9 cellular contexts compared by ENCODE assay signal in genomic region chrX:102835504-102836146, GRCh38.
DNase-seq lines count a peak whose midpoint lies in the region; ATAC-seq and TF ChIP-seq lines count a peak whose summit lies in the region.
"Had no signal": no experiment of that assay in that cellular context is flagged by ENCODE, and none has a peak within 500 bp of the region (broad histone marks: within the 10 kb centered on the region; RNA-seq: fewer than 3 reads in every experiment).

No MANE protein-coding gene starts in this region.

- H3K27me3 ChIP-seq in left lung, result no peaks in the 10 kb centered on the region

- intact Hi-C loops in activated CD8-positive, alpha-beta T cell treated with anti-CD3 and anti-CD28 coated beads for 36 hours (cut with micrococcal nuclease), result no loop called here
- intact Hi-C loops in left lung (cut with DNase I), result no loop called here

- H3K9me3 ChIP-seq in left lung, result no peaks in the 10 kb centered on the region

- H3K27ac Mint-ChIP-seq in activated CD8-positive, alpha-beta T cell treated with anti-CD3 and anti-CD28 coated beads for 36 hours, result no peak overlapping the region
- H3K27ac Mint-ChIP-seq: natural killer cell had no signal

- H3K36me3 ChIP-seq in left lung, result no peaks in the 10 kb centered on the region

- H3K27me3 Mint-ChIP-seq in activated CD8-positive, alpha-beta T cell treated with anti-CD3 and anti-CD28 coated beads for 36 hours, result no peaks in the 10 kb centered on the region

- H3K4me3 ChIP-seq in left lung, result no peak overlapping the region

- POLR2A ChIA-PET in activated CD8-positive, alpha-beta T cell treated with anti-CD3 and anti-CD28 coated beads for 36 hours (lab: Charles Lee), result no interaction called here

- H3K36me3 Mint-ChIP-seq in activated CD8-positive, alpha-beta T cell treated with anti-CD3 and anti-CD28 coated beads for 36 hours (ENCODE audit: low read depth), result peaks cover 6% of the 10 kb centered on the region
- H3K36me3 Mint-ChIP-seq: natural killer cell had no signal

- H3K4me1 ChIP-seq in left lung, result no peaks in the 10 kb centered on the region

- H3K27ac ChIP-seq in left lung, result no peak overlapping the region

- TF ChIP-seq CTCF in activated CD8-positive, alpha-beta T cell treated with anti-CD3 and anti-CD28 coated beads for 36 hours (IDR thresholded peaks at IDR 0.05), result no peak
- TF ChIP-seq CTCF in left lung (IDR thresholded peaks at IDR 0.05), result peak; percentile 20 to 33

- peak; percentile 18 for DNase-seq in NCI-H2107 treated with DMSO at 0.1 percent for 48 hours (lab: John Stamatoyannopoulos, UW; ENCODE audit: unreplicated experiment)
- DNase-seq in NCI-H2107 (lab: John Stamatoyannopoulos, UW), result no peak
- DNase-seq in activated CD8-positive, alpha-beta T cell treated with anti-CD3 and anti-CD28 coated beads for 36 hours, result peak; percentile 16
- DNase-seq in left lung, result no peak
- no peak for DNase-seq in A172 (ENCODE audit: low spot score)
- no peak for DNase-seq in LoVo (ENCODE audit: low spot score)
- DNase-seq: natural killer cell had no signal

- H3K4me1 Mint-ChIP-seq in activated CD8-positive, alpha-beta T cell treated with anti-CD3 and anti-CD28 coated beads for 36 hours (ENCODE audit: low read depth), result no peaks in the 10 kb centered on the region
- H3K4me1 Mint-ChIP-seq: natural killer cell had no signal

- ATAC-seq in HG02885 (IDR thresholded peaks at IDR 0.05; ENCODE audit: poor library complexity, unreplicated experiment) (peak; percentile 56), left lung (no peak), GM19023 (IDR thresholded peaks at IDR 0.05; ENCODE audit: unreplicated experiment) (no peak)
- ATAC-seq in activated CD8-positive, alpha-beta T cell treated with anti-CD3 and anti-CD28 coated beads for 36 hours, result no peak

- H3K4me3 Mint-ChIP-seq in activated CD8-positive, alpha-beta T cell treated with anti-CD3 and anti-CD28 coated beads for 36 hours, result no peak overlapping the region
- H3K4me3 Mint-ChIP-seq: natural killer cell had no signal

- H3K9me3 Mint-ChIP-seq in activated CD8-positive, alpha-beta T cell treated with anti-CD3 and anti-CD28 coated beads for 36 hours, result no peaks in the 10 kb centered on the region
- H3K9me3 Mint-ChIP-seq: natural killer cell had no signal

- CTCF ChIA-PET in activated CD8-positive, alpha-beta T cell treated with anti-CD3 and anti-CD28 coated beads for 36 hours (lab: Charles Lee), result no interaction called here

Comparison
In these comparisons a context has a peak if more than half of its experiments do, and no peak if none do; other contexts are left out.
1. DNase-seq: peak in NCI-H2107 treated with DMSO at 0.1 percent for 48 hours (single experiment) and activated CD8-positive, alpha-beta T cell treated with anti-CD3 and anti-CD28 coated beads for 36 hours (single experiment); none in NCI-H2107 (single experiment), left lung (0 of 2), A172 (single experiment) and LoVo (single experiment).